Comparison of ENCODE assay signal across 1 cellular context in the genomic region with DNA sequence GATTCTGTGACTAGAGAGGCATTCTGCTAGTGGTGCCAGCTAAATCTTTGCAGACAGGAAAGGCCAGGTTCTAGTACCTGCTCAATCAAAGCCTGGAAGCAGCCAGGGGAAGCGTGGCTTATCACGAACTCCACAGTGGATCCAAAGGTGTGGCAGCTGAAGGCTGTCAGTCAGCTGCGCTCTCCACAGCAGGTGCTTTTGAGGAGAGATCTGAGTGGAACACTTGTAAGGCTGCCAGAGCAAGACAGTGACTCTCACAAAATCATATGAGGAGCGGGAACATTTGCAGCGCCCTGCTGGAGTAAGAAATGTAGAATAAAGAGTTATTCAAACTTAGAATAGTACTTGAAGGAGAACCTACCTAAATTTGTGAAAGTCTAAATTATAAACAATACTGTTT.
TF ChIP-seq lines count a peak whose summit lies in the region.

No MANE protein-coding gene starts in this region.

TF ChIP-seq in H1, 55 proteins besides CTCF, POLR2A, EP300 and RAD21:
- no peak for TF ChIP-seq SP1 (IDR thresholded peaks at IDR 0.05; ENCODE audit: low read depth, low read length)
- TF ChIP-seq CHD2 (IDR thresholded peaks at IDR 0.05; ENCODE audit: low read length): no peak
- no peak for TF ChIP-seq CTBP2 (IDR thresholded peaks at IDR 0.05; ENCODE audit: borderline replicate concordance, insufficient read depth, insufficient read length, low read length)
- TF ChIP-seq CHD1 (IDR thresholded peaks at IDR 0.05; ENCODE audit: low read depth, low read length): no peak
- no peak for TF ChIP-seq GABPA (IDR thresholded peaks at IDR 0.05; ENCODE audit: borderline replicate concordance, insufficient read depth, low read length)
- no peak for TF ChIP-seq TBP (IDR thresholded peaks at IDR 0.05; ENCODE audit: low read depth, low read length)
- no peak for TF ChIP-seq KDM1A (IDR thresholded peaks at IDR 0.05; ENCODE audit: borderline replicate concordance, low read length)
- no peak for TF ChIP-seq POLR2AphosphoS5 (IDR thresholded peaks at IDR 0.05; ENCODE audit: low read depth, low read length)
- no peak for TF ChIP-seq MAFK (IDR thresholded peaks at IDR 0.05; ENCODE audit: low read depth, low read length)
- TF ChIP-seq, protein P1, sequence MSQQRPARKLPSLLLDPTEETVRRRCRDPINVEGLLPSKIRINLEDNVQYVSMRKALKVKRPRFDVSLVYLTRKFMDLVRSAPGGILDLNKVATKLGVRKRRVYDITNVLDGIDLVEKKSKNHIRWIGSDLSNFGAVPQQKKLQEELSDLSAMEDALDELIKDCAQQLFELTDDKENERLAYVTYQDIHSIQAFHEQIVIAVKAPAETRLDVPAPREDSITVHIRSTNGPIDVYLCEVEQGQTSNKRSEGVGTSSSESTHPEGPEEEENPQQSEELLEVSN (IDR thresholded peaks at IDR 0.05): no peak
- no peak for TF ChIP-seq FOSL1 (IDR thresholded peaks at IDR 0.05; ENCODE audit: insufficient read depth, low read depth, low read length)
- no peak for TF ChIP-seq RBBP5 (IDR thresholded peaks at IDR 0.05; ENCODE audit: borderline replicate concordance, low read depth, low read length)
- TF ChIP-seq CEBPB (IDR thresholded peaks at IDR 0.05; ENCODE audit: low read depth, low read length): no peak
- no peak for TF ChIP-seq EZH2 (IDR thresholded peaks at IDR 0.05; ENCODE audit: low read depth, low read length, severe bottlenecking)
TF ChIP-seq in H1: peak in this region for 0.
